1 cellular context compared by ENCODE assay signal in genomic region chr17:80753946-80754345, GRCh38.
TF ChIP-seq lines count a peak whose summit lies in the region.

No MANE protein-coding gene starts in this region.

TF ChIP-seq in IMR-90, 13 proteins besides CTCF, POLR2A, EP300 and RAD21 (continued from another document):
- TF ChIP-seq MXI1 (IDR thresholded peaks at IDR 0.05; ENCODE audit: borderline replicate concordance, low read depth, low read length): no peak
- TF ChIP-seq MAZ (IDR thresholded peaks at IDR 0.05; ENCODE audit: borderline replicate concordance, low read depth, low read length): no peak
- TF ChIP-seq, protein P1, sequence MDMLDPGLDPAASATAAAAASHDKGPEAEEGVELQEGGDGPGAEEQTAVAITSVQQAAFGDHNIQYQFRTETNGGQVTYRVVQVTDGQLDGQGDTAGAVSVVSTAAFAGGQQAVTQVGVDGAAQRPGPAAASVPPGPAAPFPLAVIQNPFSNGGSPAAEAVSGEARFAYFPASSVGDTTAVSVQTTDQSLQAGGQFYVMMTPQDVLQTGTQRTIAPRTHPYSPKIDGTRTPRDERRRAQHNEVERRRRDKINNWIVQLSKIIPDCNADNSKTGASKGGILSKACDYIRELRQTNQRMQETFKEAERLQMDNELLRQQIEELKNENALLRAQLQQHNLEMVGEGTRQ (IDR thresholded peaks at IDR 0.05; ENCODE audit: low read depth, low read length): no peak
- no peak for TF ChIP-seq SMC3 (IDR thresholded peaks at IDR 0.05; ENCODE audit: low read depth, low read length)
- TF ChIP-seq CHD1 (IDR thresholded peaks at IDR 0.05; ENCODE audit: low read depth, low read length): no peak
TF ChIP-seq in IMR-90: peak in this region for 0.
